In genomic region chr10:62463364-62463763, GRCh38 we compare ENCODE assay signal across 20 cellular contexts.
DNase-seq lines count a peak whose midpoint lies in the region; ATAC-seq and TF ChIP-seq lines count a peak whose summit lies in the region.
"Had no signal": no experiment of that assay in that cellular context is flagged by ENCODE, and none has a peak within 500 bp of the region (broad histone marks: within the 10 kb centered on the region; RNA-seq: fewer than 3 reads in every experiment).

No MANE protein-coding gene starts in this region.

- no peaks in the 10 kb centered on the region for H4K20me1 ChIP-seq in OCI-LY3 (ENCODE audit: insufficient read depth, low read length)
- H4K20me1 ChIP-seq: BLaER1 had no signal

- ATAC-seq in GM18873 (IDR thresholded peaks at IDR 0.05; ENCODE audit: low FRiP score, unreplicated experiment) (peak; percentile 51), HG02870 (IDR thresholded peaks at IDR 0.05; ENCODE audit: unreplicated experiment) (peak; percentile 50)

- 0 out of 2 replicates have a peak overlapping the region, but pooled peaks have one; percentile 13 for H2AFZ ChIP-seq in OCI-LY3 (ENCODE audit: low read depth, low read length)

- H3K9ac ChIP-seq in OCI-LY3 (ENCODE audit: low read length) (no peak overlapping the region), colonic mucosa (ENCODE audit: low read depth in 2 of 2, low read length in 2 of 2) (no peak overlapping the region)
- H3K9ac ChIP-seq: BLaER1 had no signal

- intact Hi-C loops in posterior vena cava (cut with DNase I) (no loop called here), colonic mucosa (cut with DNase I) (no loop called here), vagina (cut with DNase I) (no loop called here)

- DNase-seq in fibroblast of gingiva (ENCODE audit: low read depth) (peak; percentile 3), posterior vena cava (ENCODE audit: low spot score) (no peak), colonic mucosa (no peak), vagina (ENCODE audit: extremely low spot score in 2 of 2) (no peak), COLO668 (lab: John Stamatoyannopoulos, UW; ENCODE audit: unreplicated experiment) (no peak)
- DNase-seq: 8988T; ACHN; BE2C; C1 segment of cervical spinal cord; Caco-2; Calu3; CD4-positive, alpha-beta memory T cell; CD4-positive, CD25-positive, alpha-beta regulatory T cell; CD8-positive, alpha-beta memory T cell; DMS79 treated with DMSO at 0.1 percent for 48 hours; GF-D8 had no signal

- H3K9me3 ChIP-seq in OCI-LY3 (ENCODE audit: insufficient read depth, low read length) (peaks cover 5% of the 10 kb centered on the region; the same call in 1 of the 2 replicates), colonic mucosa (no peaks in the 10 kb centered on the region), vagina (no peaks in the 10 kb centered on the region)
- H3K9me3 ChIP-seq: BE2C had no signal

- H3K4me3 ChIP-seq in OCI-LY3 (ENCODE audit: low read length) (0 out of 2 replicates have a peak overlapping the region, but pooled peaks have one; percentile 1), colonic mucosa (no peak overlapping the region), vagina (no peak overlapping the region)
- H3K4me3 ChIP-seq: BLaER1 had no signal

- H3K27me3 ChIP-seq in OCI-LY3 (ENCODE audit: low read depth, low read length) (no peaks in the 10 kb centered on the region), colonic mucosa (no peaks in the 10 kb centered on the region), vagina (no peaks in the 10 kb centered on the region)
- H3K27me3 ChIP-seq: BE2C, BLaER1 had no signal

- no peaks in the 10 kb centered on the region for H3K36me3 ChIP-seq in OCI-LY3 (replicated peaks; ENCODE audit: low read depth, low read length)
- no peaks in the 10 kb centered on the region for H3K36me3 ChIP-seq in colonic mucosa
- no peaks in the 10 kb centered on the region for H3K36me3 ChIP-seq in vagina
- H3K36me3 ChIP-seq: BE2C, BLaER1 had no signal

- TF ChIP-seq CTCF in OCI-LY3 (IDR thresholded peaks at IDR 0.05; ENCODE audit: low read depth, low read length) (no peak), colonic mucosa (IDR thresholded peaks at IDR 0.05) (no peak), vagina (IDR thresholded peaks at IDR 0.05) (no peak)

- H3K27ac ChIP-seq in OCI-LY3 (ENCODE audit: low read length) (no peak overlapping the region; the same call in 1 of the 2 replicates), colonic mucosa (no peak overlapping the region), vagina (no peak overlapping the region)
- H3K27ac ChIP-seq: BLaER1 had no signal

- peaks cover 15% of the 10 kb centered on the region for H3K4me1 ChIP-seq in OCI-LY3 (ENCODE audit: low read length)
- no peaks in the 10 kb centered on the region for H3K4me1 ChIP-seq in colonic mucosa
- H3K4me1 ChIP-seq in vagina = no peaks in the 10 kb centered on the region
- H3K4me1 ChIP-seq: BE2C, BLaER1, Caco-2 had no signal

- no peak for TF ChIP-seq POLR2A in vagina (IDR thresholded peaks at IDR 0.05)

- no peaks in the 10 kb centered on the region for H3K79me2 ChIP-seq in OCI-LY3 (ENCODE audit: low read length)

- H3K4me2 ChIP-seq in OCI-LY3 (ENCODE audit: low read length) = peak overlapping the region; percentile 27
- H3K4me2 ChIP-seq: BLaER1 had no signal
